Comparison of ENCODE assay signal across 12 cellular contexts in the genomic region with DNA sequence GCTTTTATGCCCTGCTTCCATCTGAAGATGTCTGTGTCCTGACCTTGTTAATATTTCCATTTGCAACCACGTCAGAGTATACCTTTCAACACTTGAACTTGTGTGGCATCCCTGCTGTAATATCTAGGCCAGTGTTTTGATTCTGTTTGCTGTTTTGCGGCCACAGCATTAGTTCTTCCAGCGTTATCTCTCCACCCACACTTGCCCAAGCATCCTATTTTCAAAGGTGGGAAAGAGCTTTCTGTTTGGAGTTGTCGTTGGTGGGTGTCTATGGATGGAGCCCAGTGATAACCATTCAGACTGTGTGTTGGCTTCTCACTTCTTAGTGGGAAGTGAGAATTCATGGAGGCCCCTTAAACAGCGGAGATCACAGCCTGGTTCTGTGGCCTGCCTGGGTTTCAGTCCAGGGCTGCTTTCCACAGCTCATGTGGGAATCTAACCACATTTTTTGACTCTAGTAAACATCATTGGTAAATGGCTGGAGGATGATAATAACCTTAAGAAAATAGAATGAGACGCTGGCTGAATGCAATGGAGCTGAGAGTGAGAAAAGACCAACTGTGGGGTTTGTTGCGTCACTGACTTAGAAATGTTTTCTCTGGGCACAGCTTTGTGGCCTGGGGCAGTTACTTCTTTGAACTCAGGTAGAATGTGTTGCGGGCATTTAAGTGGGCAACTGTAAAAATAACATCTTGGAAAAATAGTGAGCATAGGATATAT. TPM values are rescaled to one million over a fixed set of nuclear protein-coding genes. Genes with fewer than 3 reads are reported as not detected.
DNase-seq lines count a peak whose midpoint lies in the region; ATAC-seq, FAIRE-seq and TF ChIP-seq lines count a peak whose summit lies in the region.
"Had no signal": no experiment of that assay in that cellular context is flagged by ENCODE, and none has a peak within 500 bp of the region (broad histone marks: within the 10 kb centered on the region; RNA-seq: fewer than 3 reads in every experiment).

No MANE protein-coding gene starts in this region.

- H3K27me3 ChIP-seq in DND-41 (ENCODE audit: insufficient read depth, low read length, poor library complexity) (no peaks in the 10 kb centered on the region), duodenal mucosa (ENCODE audit: control insufficient read depth in 1 of 2, insufficient read depth in 2 of 2, low read length in 2 of 2) (no peaks in the 10 kb centered on the region), pancreas (no peaks in the 10 kb centered on the region), upper lobe of left lung (no peaks in the 10 kb centered on the region)
- H3K27me3 ChIP-seq: dorsolateral prefrontal cortex had no signal

- no peak for ATAC-seq in DND-41 (ENCODE audit: insufficient read depth, low read depth)
- peak; percentile 25 to 47 (median 38) for ATAC-seq in pancreas
- no peak for ATAC-seq in GM18498 (IDR thresholded peaks at IDR 0.05; ENCODE audit: unreplicated experiment)
- no peak for ATAC-seq in HG02588 (IDR thresholded peaks at IDR 0.05; ENCODE audit: unreplicated experiment)
- ATAC-seq in upper lobe of left lung (ENCODE audit: low FRiP score in 2 of 2): no peak

- peaks cover 66% of the 10 kb centered on the region for H3K36me3 ChIP-seq in DND-41 (ENCODE audit: insufficient read depth, low read length)
- H3K36me3 ChIP-seq in duodenal mucosa (ENCODE audit: control insufficient read depth in 1 of 2, insufficient read depth in 2 of 2, low read length in 2 of 2): no peaks in the 10 kb centered on the region
- no peaks in the 10 kb centered on the region for H3K36me3 ChIP-seq in pancreas
- no peaks in the 10 kb centered on the region for H3K36me3 ChIP-seq in upper lobe of left lung

- WGBS in pancreas, 2 donors: 36 to 39% methylated on average over 8 of the region's 8 CpGs
- WGBS in upper lobe of left lung, 2 donors: 58 to 69% methylated on average over 8 of the region's 8 CpGs

- no peak for FAIRE-seq in pancreas (lab: Jason Lieb, UNC)
- FAIRE-seq in urothelium cell line (lab: Jason Lieb, UNC): no peak

- TF ChIP-seq EP300 in upper lobe of left lung (IDR thresholded peaks at IDR 0.05): no peak

- DNase-seq in DND-41 (no peak), NB4 (ENCODE audit: low read depth) (peak; percentile 64), pancreas (peak in 2 of 6 donors; percentile 35 to 49), urothelium cell line (ENCODE audit: low spot score) (no peak), upper lobe of left lung (no peak)
- DNase-seq: activated gamma-delta T cell treated with Interleukin-2 at 50 U/mL for 16 hours, dorsolateral prefrontal cortex, NCI-H1417 treated with DMSO at 0.1 percent for 48 hours had no signal

- peak overlapping the region; percentile 88 for H3K4me2 ChIP-seq in DND-41 (ENCODE audit: insufficient read depth, low read length)

- intact Hi-C loops in pancreas (cut with DNase I): loop anchor here in 1 of 3 donors (10.0 kb wide), 1 partner anchor 141 kb away; no protein-coding TSS in a partner anchor

- H3K9ac ChIP-seq in DND-41 (ENCODE audit: low read depth, low read length) (peak overlapping the region; percentile 53), duodenal mucosa (ENCODE audit: low read depth in 1 of 2, low read length in 2 of 2) (peak overlapping the region in 1 of 2 donors; percentile 45)

- H3K79me2 ChIP-seq in DND-41 (ENCODE audit: insufficient read depth, low read length): peaks cover 98% of the 10 kb centered on the region

- H3K27ac ChIP-seq in DND-41 (ENCODE audit: low read length): peak overlapping the region; percentile 92
- H3K27ac ChIP-seq in duodenal mucosa (ENCODE audit: low read depth, low read length): peak overlapping the region; percentile 23
- peak overlapping the region; percentile 29 to 91 (median 61) for H3K27ac ChIP-seq in pancreas
- no peak overlapping the region for H3K27ac ChIP-seq in upper lobe of left lung
- H3K27ac ChIP-seq: VCaP had no signal

- TF ChIP-seq POLR2A in NB4 (IDR thresholded peaks at IDR 0.05; ENCODE audit: extremely low read depth, insufficient read length) (no peak), upper lobe of left lung (IDR thresholded peaks at IDR 0.05) (no peak)

- H3K4me1 ChIP-seq in DND-41 (ENCODE audit: insufficient read depth, low read length) (peaks cover 100% of the 10 kb centered on the region), duodenal mucosa (ENCODE audit: control insufficient read depth in 1 of 2, insufficient read depth in 2 of 2, low read length in 2 of 2) (peaks cover 37 to 63% of the 10 kb centered on the region in 2 donors), pancreas (peaks cover 18 to 69% (median 42%) of the 10 kb centered on the region in 3 donors), upper lobe of left lung (peaks cover 4 to 39% (median 26%) of the 10 kb centered on the region in 4 donors)

- peak overlapping the region in 1 of 2 experiments; percentile 41; a peak in 2 of 4 replicates for H3K4me3 ChIP-seq in DND-41 (ENCODE audit: low read depth in 1 of 2, low read length in 2 of 2)
- H3K4me3 ChIP-seq in NB4 (ENCODE audit: low read depth, low read length): peak overlapping the region; percentile 52
- H3K4me3 ChIP-seq in duodenal mucosa (ENCODE audit: low read depth in 1 of 2, low read length in 2 of 2): peak overlapping the region; percentile 33 to 53
- H3K4me3 ChIP-seq in pancreas: peak overlapping the region in 1 of 4 donors; percentile 5
- no peak overlapping the region for H3K4me3 ChIP-seq in upper lobe of left lung
- H3K4me3 ChIP-seq: dorsolateral prefrontal cortex had no signal

- peaks cover 36% of the 10 kb centered on the region for H4K20me1 ChIP-seq in DND-41 (ENCODE audit: insufficient read depth, low read length)

- H3K9me3 ChIP-seq in DND-41 (ENCODE audit: insufficient read depth, low read length, severe bottlenecking) (no peaks in the 10 kb centered on the region), duodenal mucosa (ENCODE audit: control insufficient read depth in 1 of 2, low read length in 2 of 2) (no peaks in the 10 kb centered on the region), pancreas (no peaks in the 10 kb centered on the region), upper lobe of left lung (no peaks in the 10 kb centered on the region)

- no peak overlapping the region for H2AFZ ChIP-seq in DND-41 (ENCODE audit: low read depth, low read length)

- no peak for TF ChIP-seq CTCF in DND-41 (IDR thresholded peaks at IDR 0.05; ENCODE audit: borderline replicate concordance, extremely low read depth, low read length, poor library complexity, severe bottlenecking)
- TF ChIP-seq CTCF in NB4 (IDR thresholded peaks at IDR 0.05; ENCODE audit: low read depth, low read length): no peak
- TF ChIP-seq CTCF in pancreas (IDR thresholded peaks at IDR 0.05): no peak
- no peak for TF ChIP-seq CTCF in upper lobe of left lung (IDR thresholded peaks at IDR 0.05)

RNA-seq across cellular contexts. Expression of gene TENT5C, which starts 7.6 kb away (rescaled TPM):
- total RNA-seq in pancreas: 10 to 100 TPM; 21.5 to 68.1 (median 38.3) TPM
- polyA plus RNA-seq in pancreas: 10 to 100 TPM in 1 of 2 donors, 1 to 10 TPM in 1; 6.7 to 19.1 TPM
- 10 to 100 TPM in 5 of 6 donors, 1 to 10 TPM in 1; 8.1 to 37.8 (median 18.4) TPM for total RNA-seq in upper lobe of left lung

Comparison
In these comparisons a context has a peak if more than half of its experiments do, and no peak if none do; other contexts are left out.
1. ATAC-seq: peak in pancreas (4 of 4); none in DND-41 (single experiment), GM18498 (single experiment), HG02588 (single experiment) and upper lobe of left lung (0 of 2).
2. H3K27ac ChIP-seq: peak in DND-41 (single experiment), duodenal mucosa (single experiment) and pancreas (4 of 4); none in upper lobe of left lung (0 of 4).
3. H3K4me3 ChIP-seq: peak in NB4 (single experiment) and duodenal mucosa (2 of 2); none in upper lobe of left lung (0 of 4).